In the genomic region with DNA sequence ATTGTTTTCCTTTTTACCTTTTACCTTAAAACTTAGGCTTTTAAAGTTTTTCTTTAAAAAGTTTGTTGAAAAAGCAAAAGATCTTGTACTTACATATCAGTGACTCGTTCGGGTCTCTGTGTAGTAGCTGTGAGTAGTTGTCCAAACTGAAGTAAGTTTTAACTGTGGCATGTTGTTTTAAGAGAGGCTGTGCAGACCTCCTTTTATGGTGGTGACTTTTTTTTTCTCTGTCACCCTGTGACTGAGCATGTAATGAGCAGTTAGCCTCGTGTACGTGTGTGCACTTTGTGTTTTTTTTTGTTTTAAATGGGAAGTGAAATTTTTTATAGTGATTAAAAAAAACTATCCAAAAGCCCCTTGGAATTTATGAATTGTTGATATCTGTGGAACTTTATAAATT, we compare ENCODE assay signal across 8 cellular contexts. TPM values are rescaled to one million over a fixed set of nuclear protein-coding genes. Genes with fewer than 3 reads are reported as not detected.
DNase-seq lines count a peak whose midpoint lies in the region; ATAC-seq and TF ChIP-seq lines count a peak whose summit lies in the region.

A gene with protein sequence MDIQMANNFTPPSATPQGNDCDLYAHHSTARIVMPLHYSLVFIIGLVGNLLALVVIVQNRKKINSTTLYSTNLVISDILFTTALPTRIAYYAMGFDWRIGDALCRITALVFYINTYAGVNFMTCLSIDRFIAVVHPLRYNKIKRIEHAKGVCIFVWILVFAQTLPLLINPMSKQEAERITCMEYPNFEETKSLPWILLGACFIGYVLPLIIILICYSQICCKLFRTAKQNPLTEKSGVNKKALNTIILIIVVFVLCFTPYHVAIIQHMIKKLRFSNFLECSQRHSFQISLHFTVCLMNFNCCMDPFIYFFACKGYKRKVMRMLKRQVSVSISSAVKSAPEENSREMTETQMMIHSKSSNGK (minus strand): TSS at position 153 of the 400 bp plus-strand sequence. CDS start 11,254 bp downstream, outside the sequence.

- H3K27ac Mint-ChIP-seq in activated naive CD4-positive, alpha-beta T cell treated with anti-CD3 and anti-CD28 coated beads, Interleukin-2, amount 10 ng/mL, durations not matched to agents 7 days and 5 days: peak within 1 kb of the TSS; percentile 88

- peak within 1 kb of the TSS in 4 of 10 donors; percentile 11 to 52 (median 23) for H3K4me3 ChIP-seq in heart right ventricle
- peak within 1 kb of the TSS; percentile 41 for H3K4me3 ChIP-seq in smooth muscle cell
- no peak within 1 kb of the TSS for H3K4me3 ChIP-seq in HAP-1

- no peaks in the 10 kb centered on the region for H3K9me3 ChIP-seq in heart right ventricle
- H3K9me3 ChIP-seq in smooth muscle cell (replicated peaks; ENCODE audit: low read depth): no peaks in the 10 kb centered on the region
- no peaks in the 10 kb centered on the region for H3K9me3 ChIP-seq in HAP-1

- intact Hi-C loops in T-helper 1 cell treated with Interleukin-12 subunit alpha and Interleukin-12 subunit beta and Interleukin-4 antibody, amounts not matched to agents 30 ng/mL and 1 ng/mL, for 36 hours (cut with micrococcal nuclease): loop anchor here (1.0 to 10.0 kb wide), 8 partner anchors 8 to 778 kb away; partner anchors contain the start of genes PCCA and UBAC2
- intact Hi-C loops in heart right ventricle (cut with DNase I): no loop called here

- H3K27me3 ChIP-seq in heart right ventricle (no peaks in the 10 kb centered on the region), smooth muscle cell (ENCODE audit: low read depth) (no peaks in the 10 kb centered on the region), HAP-1 (ENCODE audit: low read depth) (no peaks in the 10 kb centered on the region)

- no peak for DNase-seq in activated naive CD4-positive, alpha-beta T cell treated with anti-CD3 and anti-CD28 coated beads, Interleukin-2, amount 10 ng/mL, durations not matched to agents 7 days and 5 days
- DNase-seq in activated naive CD4-positive, alpha-beta T cell treated with Interleukin-2 at 50 U/mL for 16 hours: no peak
- no peak for DNase-seq in heart right ventricle
- no peak for DNase-seq in smooth muscle cell (lab: John Stamatoyannopoulos, UW; ENCODE audit: unreplicated experiment)
- no peak for DNase-seq in HAP-1 (ENCODE audit: low spot score in 2 of 2)
- DNase-seq in activated effector memory CD4-positive, alpha-beta T cell treated with anti-CD3 and anti-CD28 coated beads, Interleukin-2, amount 50 U/mL, for 16 hours: no peak

- peak within 1 kb of the TSS; percentile 80 for H3K4me3 Mint-ChIP-seq in activated naive CD4-positive, alpha-beta T cell treated with anti-CD3 and anti-CD28 coated beads, Interleukin-2, amount 10 ng/mL, durations not matched to agents 7 days and 5 days

- peaks cover 6% of the 10 kb centered on the region for H4K20me1 ChIP-seq in smooth muscle cell (ENCODE audit: low read depth)

- TF ChIP-seq CTCF in heart right ventricle (IDR thresholded peaks at IDR 0.05) (no peak), smooth muscle cell (IDR thresholded peaks at IDR 0.05; ENCODE audit: borderline replicate concordance, insufficient read depth, poor library complexity, severe bottlenecking) (no peak)

- ATAC-seq in HG03064 (IDR thresholded peaks at IDR 0.05; ENCODE audit: low read depth, unreplicated experiment): peak; percentile 56
- peak in 7 of 8 donors; percentile 47 to 87 (median 82) for ATAC-seq in heart right ventricle

- in situ Hi-C loops in HAP-1 (cut with MboI; ENCODE audit: low sequenced_read_pairs): no loop called here

- H3K27me3 Mint-ChIP-seq in activated naive CD4-positive, alpha-beta T cell treated with anti-CD3 and anti-CD28 coated beads, Interleukin-2, amount 10 ng/mL, durations not matched to agents 7 days and 5 days: no peaks in the 10 kb centered on the region

- H2AFZ ChIP-seq in smooth muscle cell (ENCODE audit: low read depth): no peak within 1 kb of the TSS

- WGBS in heart right ventricle, 2 donors: 15 to 25% methylated on average over 4 of the region's 4 CpGs
- WGBS in smooth muscle cell (ENCODE audit: low lambda C conversion rate): under 1% methylated on average over 4 of the region's 4 CpGs

- H3K9me3 Mint-ChIP-seq in activated naive CD4-positive, alpha-beta T cell treated with anti-CD3 and anti-CD28 coated beads, Interleukin-2, amount 10 ng/mL, durations not matched to agents 7 days and 5 days: no peaks in the 10 kb centered on the region

- H3K4me1 ChIP-seq in heart right ventricle: peaks cover 5 to 70% (median 21%) of the 10 kb centered on the region in 9 donors
- H3K4me1 ChIP-seq in smooth muscle cell (ENCODE audit: low read depth): peaks cover 33% of the 10 kb centered on the region
- peaks cover 16% of the 10 kb centered on the region for H3K4me1 ChIP-seq in HAP-1

- peaks cover 41% of the 10 kb centered on the region for H3K36me3 Mint-ChIP-seq in activated naive CD4-positive, alpha-beta T cell treated with anti-CD3 and anti-CD28 coated beads, Interleukin-2, amount 10 ng/mL, durations not matched to agents 7 days and 5 days

- peaks cover 0 to 28% (median 0%) of the 10 kb centered on the region in 9 donors for H3K36me3 ChIP-seq in heart right ventricle
- H3K36me3 ChIP-seq in smooth muscle cell (ENCODE audit: low read depth): no peaks in the 10 kb centered on the region
- no peaks in the 10 kb centered on the region for H3K36me3 ChIP-seq in HAP-1 (replicated peaks)

- H3K27ac ChIP-seq in heart right ventricle (peak within 1 kb of the TSS in 6 of 10 donors; percentile 27 to 89 (median 46)), smooth muscle cell (ENCODE audit: low read depth) (peak within 1 kb of the TSS; percentile 97)

- peaks cover 39% of the 10 kb centered on the region for H3K79me2 ChIP-seq in smooth muscle cell (ENCODE audit: low read depth)

- peak within 1 kb of the TSS; percentile 75 for H3K4me2 ChIP-seq in smooth muscle cell

- CTCF ChIA-PET in activated naive CD4-positive, alpha-beta T cell treated with anti-CD3 and anti-CD28 coated beads, Interleukin-2, amount 10 ng/mL, durations not matched to agents 7 days and 5 days (lab: Charles Lee): interaction anchor here (0.9 to 2.1 kb wide), 5 partner anchors 13 to 128 kb away, joined by 3 to 8 read pairs (median 3); no protein-coding TSS in a partner anchor

- peaks cover 25% of the 10 kb centered on the region for H3F3A ChIP-seq in smooth muscle cell (ENCODE audit: low read depth)

- H3K9ac ChIP-seq in smooth muscle cell (ENCODE audit: low read depth): peak within 1 kb of the TSS; percentile 86

- peaks cover 90% of the 10 kb centered on the region for H3K4me1 Mint-ChIP-seq in activated naive CD4-positive, alpha-beta T cell treated with anti-CD3 and anti-CD28 coated beads, Interleukin-2, amount 10 ng/mL, durations not matched to agents 7 days and 5 days

RNA-seq across cellular contexts. Expression of the gene that starts here (rescaled TPM):
- 14.5 and 15.4 TPM in 2 replicates for total RNA-seq in T-helper 1 cell treated with Interleukin-12 subunit alpha and Interleukin-12 subunit beta and Interleukin-4 antibody, amounts not matched to agents 30 ng/mL and 1 ng/mL, for 36 hours
- total RNA-seq in heart right ventricle (1 to 10 TPM in 8 of 10 donors, under 1 TPM in 2; 0.49 to 8.6 (median 1.6) TPM), smooth muscle cell (33.0 and 46.4 TPM in 2 replicates)
- polyA plus RNA-seq in heart right ventricle (1 to 10 TPM; 2.2 to 2.6 TPM), smooth muscle cell (26.8 and 32.4 TPM in 2 replicates)
